Comparison of ENCODE assay signal across 8 cellular contexts in genomic region chr12:124884587-124885438, GRCh38.
A peak's percentile ranks its signal among the peaks of the same experiment; 100 is the strongest.
DNase-seq lines count a peak whose midpoint lies in the region; ATAC-seq, FAIRE-seq and TF ChIP-seq lines count a peak whose summit lies in the region.

No MANE protein-coding gene starts in this region.

- no peaks in the 10 kb centered on the region for H3K9me3 Mint-ChIP-seq in nephron progenitor cell

- no peak for TF ChIP-seq CTCF in nephron progenitor cell (IDR thresholded peaks at IDR 0.05)

- H3K4me3 Mint-ChIP-seq in nephron progenitor cell, result no peak overlapping the region

- no peaks in the 10 kb centered on the region for H3K36me3 Mint-ChIP-seq in nephron progenitor cell (ENCODE audit: low read depth)

- FAIRE-seq in urothelium cell line (lab: Jason Lieb, UNC), result no peak

- ATAC-seq in HG02840 (IDR thresholded peaks at IDR 0.05; ENCODE audit: low FRiP score, unreplicated experiment), result peak; percentile 79

- no peaks in the 10 kb centered on the region for H3K27me3 Mint-ChIP-seq in nephron progenitor cell (ENCODE audit: low read depth, poor library complexity)

- peaks cover 41% of the 10 kb centered on the region for H3K4me1 Mint-ChIP-seq in nephron progenitor cell

- no peak overlapping the region for H3K27ac Mint-ChIP-seq in nephron progenitor cell

- DNase-seq in NCI-H2081 (lab: John Stamatoyannopoulos, UW) (peak; percentile 13 to 28), NCI-H2081 treated with DMSO at 0.1 percent for 48 hours (lab: John Stamatoyannopoulos, UW) (no peak), NCI-H510A treated with DMSO at 0.1 percent for 48 hours (lab: John Stamatoyannopoulos, UW) (peak; percentile 46), nephron progenitor cell (peak; percentile 19), urothelium cell line (ENCODE audit: low spot score) (no peak), NCI-H2196 treated with DMSO at 0.1 percent for 48 hours (lab: John Stamatoyannopoulos, UW; ENCODE audit: unreplicated experiment) (no peak), retina (no peak)

Comparison
In these comparisons a context has a peak if more than half of its experiments do, and no peak if none do; other contexts are left out.
1. DNase-seq: peak in NCI-H2081 (2 of 2), NCI-H510A treated with DMSO at 0.1 percent for 48 hours (single experiment) and nephron progenitor cell (single experiment); none in NCI-H2081 treated with DMSO at 0.1 percent for 48 hours (single experiment), urothelium cell line (single experiment), NCI-H2196 treated with DMSO at 0.1 percent for 48 hours (single experiment) and retina (single experiment).